Comparison of ENCODE assay signal across 28 cellular contexts in the genomic region with DNA sequence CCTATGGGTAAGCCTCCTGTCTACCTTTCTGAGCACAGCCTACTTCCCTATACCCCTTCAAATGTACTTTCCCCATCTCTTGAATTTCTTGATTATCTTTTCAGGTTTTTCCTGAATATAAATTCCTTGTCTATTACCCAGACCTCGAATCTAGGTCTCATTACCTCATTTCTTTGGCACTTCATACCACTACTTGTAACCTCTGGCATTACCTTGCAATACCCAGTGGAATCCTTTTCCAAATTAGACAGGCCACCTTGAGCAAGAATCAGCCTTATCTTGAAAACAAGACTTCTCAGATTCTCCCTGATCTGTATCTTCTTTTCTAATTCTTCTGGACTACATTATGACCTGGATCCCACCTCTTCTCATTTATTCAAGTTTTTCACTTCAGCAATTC.
"Had no signal": no experiment of that assay in that cellular context is flagged by ENCODE, and none has a peak within 500 bp of the region (broad histone marks: within the 10 kb centered on the region; RNA-seq: fewer than 3 reads in every experiment).

No MANE protein-coding gene starts in this region.

- H3K4me1 Mint-ChIP-seq: activated B cell treated with CpG ODN at 0.5 μM for 24 hours; activated CD4-positive, alpha-beta T cell treated with anti-CD3 and anti-CD28 coated beads for 36 hours; activated naive CD8-positive, alpha-beta T cell treated with anti-CD3 and anti-CD28 coated beads for 36 hours; T-helper 17 cell had no signal

- H3K36me3 ChIP-seq: cardiac muscle cell, esophagus muscularis mucosa, gastroesophageal sphincter, heart left ventricle, ovary, thyroid gland had no signal

- H3K27me3 Mint-ChIP-seq: dendritic cell treated with granulocyte-macrophage colony-stimulating factor and Interleukin-4, amounts not matched to agents 40 ng/mL and 50 ng/mL, for 4 days; natural killer cell treated with Interleukin-12 subunit alpha and Interleukin-12 subunit beta and Interleukin-15 and Interleukin-18, amount 100 ng/mL, for 72 hours had no signal

- H3K27ac ChIP-seq: cardiac muscle cell, esophagus muscularis mucosa, gastroesophageal sphincter, heart left ventricle, ovary, psoas muscle, thyroid gland had no signal

- H3K4me3 Mint-ChIP-seq: activated B cell treated with CpG ODN at 0.5 μM for 24 hours; activated CD4-positive, alpha-beta T cell treated with anti-CD3 and anti-CD28 coated beads for 36 hours; activated naive CD8-positive, alpha-beta T cell treated with anti-CD3 and anti-CD28 coated beads for 36 hours; activated T-cell treated with anti-CD3 and anti-CD28 coated beads, Interleukin-2, amount 50 U/mL, for 4 hours; dendritic cell treated with granulocyte-macrophage colony-stimulating factor and Interleukin-4, amounts not matched to agents 40 ng/mL and 50 ng/mL, for 4 days; natural killer cell treated with Interleukin-12 subunit alpha and Interleukin-12 subunit beta and Interleukin-15 and Interleukin-18, amount 100 ng/mL, for 72 hours; T-helper 17 cell had no signal

- H3K36me3 Mint-ChIP-seq: activated naive CD8-positive, alpha-beta T cell treated with anti-CD3 and anti-CD28 coated beads for 36 hours; natural killer cell treated with Interleukin-12 subunit alpha and Interleukin-12 subunit beta and Interleukin-15 and Interleukin-18, amount 100 ng/mL, for 72 hours had no signal

- H3K9me3 Mint-ChIP-seq: activated T-cell treated with anti-CD3 and anti-CD28 coated beads, Interleukin-2, amount 50 U/mL, for 4 hours; dendritic cell treated with granulocyte-macrophage colony-stimulating factor and Interleukin-4, amounts not matched to agents 40 ng/mL and 50 ng/mL, for 4 days; natural killer cell treated with Interleukin-12 subunit alpha and Interleukin-12 subunit beta and Interleukin-15 and Interleukin-18, amount 100 ng/mL, for 72 hours had no signal

- DNase-seq: activated B cell treated with CpG ODN at 0.5 μM for 24 hours; activated CD4-positive, alpha-beta T cell treated with anti-CD3 and anti-CD28 coated beads for 36 hours; activated CD4-positive, alpha-beta T cell treated with anti-CD3 and anti-CD28 coated beads, Interleukin-2, amount 50 U/mL, for 48 hours; activated CD8-positive, alpha-beta memory T cell treated with anti-CD3 and anti-CD28 coated beads, Interleukin-2, amount 50 U/mL, for 48 hours; activated naive CD4-positive, alpha-beta T cell; activated naive CD8-positive, alpha-beta T cell treated with anti-CD3 and anti-CD28 coated beads for 36 hours; activated T-cell treated with anti-CD3 and anti-CD28 coated beads, Interleukin-2, amount 50 U/mL, for 4 hours; amniotic stem cell; effector CD8-positive, alpha-beta T cell; heart left ventricle; islet precursor cell; midbrain; ovary; psoas muscle; right cardiac atrium; stimulated activated CD4-positive, alpha-beta T cell treated with anti-CD3 and anti-CD28 coated beads, Interleukin-4, amount 100 ng/mL, for 4 hours; stimulated activated naive CD8-positive, alpha-beta T cell treated with anti-CD3 and anti-CD28 coated beads, Interleukin-15, Interleukin-2, amounts not matched to agents 100 U/mL and 50 U/mL, for 24 hours; SW 1271; T-helper 17 cell; thyroid gland had no signal

- H3K27ac Mint-ChIP-seq: activated B cell treated with CpG ODN at 0.5 μM for 24 hours; activated CD4-positive, alpha-beta T cell treated with anti-CD3 and anti-CD28 coated beads for 36 hours; activated naive CD8-positive, alpha-beta T cell treated with anti-CD3 and anti-CD28 coated beads for 36 hours; activated T-helper 2 cell treated with anti-CD3 and anti-CD28 coated beads, Interferon-gamma antibody, Interleukin-2, Interleukin-4, amounts not matched to agents 10 μg/mL and 5 μg/mL and 100 μg/mL, durations not matched to agents 14 hours and 24 hours and 36 hours; dendritic cell treated with granulocyte-macrophage colony-stimulating factor and Interleukin-4, amounts not matched to agents 40 ng/mL and 50 ng/mL, for 4 days; natural killer cell treated with Interleukin-12 subunit alpha and Interleukin-12 subunit beta and Interleukin-15 and Interleukin-18, amount 100 ng/mL, for 72 hours; T-helper 17 cell had no signal

- H3K9me3 ChIP-seq: esophagus muscularis mucosa, gastroesophageal sphincter, ovary, psoas muscle, thyroid gland had no signal

- H3K27me3 ChIP-seq: cardiac muscle cell, esophagus muscularis mucosa, gastroesophageal sphincter, heart left ventricle, ovary, thyroid gland had no signal

- ATAC-seq: activated CD4-positive, alpha-beta T cell treated with anti-CD3 and anti-CD28 coated beads for 36 hours; activated T-cell treated with anti-CD3 and anti-CD28 coated beads, Interleukin-2, amount 50 U/mL, for 4 hours; gastroesophageal sphincter; heart left ventricle; left lobe of liver; natural killer cell treated with Interleukin-12 subunit alpha and Interleukin-12 subunit beta and Interleukin-15 and Interleukin-18, amount 100 ng/mL, for 72 hours; psoas muscle; right cardiac atrium; stimulated activated naive CD8-positive, alpha-beta T cell treated with anti-CD3 and anti-CD28 coated beads, Interleukin-15, Interleukin-2, amounts not matched to agents 100 U/mL and 50 U/mL, for 24 hours; T-helper 17 cell had no signal

- H3K4me1 ChIP-seq: esophagus muscularis mucosa, gastroesophageal sphincter, psoas muscle, thyroid gland had no signal

- H3K4me3 ChIP-seq: cardiac muscle cell, esophagus muscularis mucosa, gastroesophageal sphincter, heart left ventricle, lung, ovary, psoas muscle, thyroid gland had no signal
